In genomic region chr7:126659124-126659523, GRCh38 we compare ENCODE assay signal across 12 cellular contexts.
DNase-seq lines count a peak whose midpoint lies in the region; ATAC-seq and TF ChIP-seq lines count a peak whose summit lies in the region.
"Had no signal": no experiment of that assay in that cellular context is flagged by ENCODE, and none has a peak within 500 bp of the region (broad histone marks: within the 10 kb centered on the region; RNA-seq: fewer than 3 reads in every experiment).

No MANE protein-coding gene starts in this region.

- DNase-seq in GM12865 (ENCODE audit: low read depth) (peak; percentile 44), RKO (ENCODE audit: low spot score) (no peak), erythroblast (lab: John Stamatoyannopoulos, UW) (no peak), glomerular visceral epithelial cell (ENCODE audit: extremely low spot score) (no peak)
- DNase-seq in activated CD4-positive, alpha-beta T cell treated with anti-CD3 and anti-CD28 coated beads, Interleukin-2, amount 50 U/mL, for 48 hours: no peak
- DNase-seq: activated T-cell treated with anti-CD3 and anti-CD28 coated beads, Interleukin-2, amount 50 U/mL, for 1 hour; naive thymus-derived CD8-positive, alpha-beta T cell had no signal

- no peak for TF ChIP-seq POLR2A in erythroblast (IDR thresholded peaks at IDR 0.05; ENCODE audit: low read length)

- ATAC-seq in GM19395 (IDR thresholded peaks at IDR 0.05; ENCODE audit: unreplicated experiment) (peak; percentile 94), HG02763 (IDR thresholded peaks at IDR 0.05; ENCODE audit: unreplicated experiment) (peak; percentile 60), HG03457 (IDR thresholded peaks at IDR 0.05; ENCODE audit: unreplicated experiment) (peak; percentile 82)
- ATAC-seq: HCT116; naive thymus-derived CD8-positive, alpha-beta T cell had no signal

- TF ChIP-seq CTCF in GM12865 (IDR thresholded peaks at IDR 0.05; ENCODE audit: insufficient read depth, low read depth, low read length, missing control alignments): no peak

- no peak overlapping the region for H3K4me3 ChIP-seq in GM12865 (ENCODE audit: low read depth, low read length)
- H3K4me3 ChIP-seq: breast epithelium had no signal
